11 cellular contexts compared by ENCODE assay signal in genomic region chr18:48782381-48782841, GRCh38.
A peak's percentile ranks its signal among the peaks of the same experiment; 100 is the strongest.
DNase-seq lines count a peak whose midpoint lies in the region; ATAC-seq and TF ChIP-seq lines count a peak whose summit lies in the region.
"Had no signal": no experiment of that assay in that cellular context is flagged by ENCODE, and none has a peak within 500 bp of the region (broad histone marks: within the 10 kb centered on the region; RNA-seq: fewer than 3 reads in every experiment).

No MANE protein-coding gene starts in this region.

- TF ChIP-seq POLR2A in testis (IDR thresholded peaks at IDR 0.05), result no peak

- no peak overlapping the region for H2AFZ ChIP-seq in KMS-11 (ENCODE audit: low read depth)

- no peaks in the 10 kb centered on the region for H3K9me3 ChIP-seq in esophagus (ENCODE audit: control insufficient read depth in 2 of 2, insufficient read depth in 1 of 2, low read depth in 1 of 2, low read length in 1 of 2)
- no peaks in the 10 kb centered on the region for H3K9me3 ChIP-seq in mucosa of rectum (ENCODE audit: control insufficient read depth in 2 of 2, low read length in 2 of 2)
- no peaks in the 10 kb centered on the region for H3K9me3 ChIP-seq in testis

- peaks cover 10% of the 10 kb centered on the region for H3K4me1 Mint-ChIP-seq in T-helper 2 cell treated with Interferon-gamma antibody and Interleukin-4, amounts not matched to agents 5 μg/mL and 100 μg/mL, for 36 hours (ENCODE audit: low read depth)

- H4K20me1 ChIP-seq in KMS-11 (ENCODE audit: insufficient read depth), result no peaks in the 10 kb centered on the region

- H3K27ac ChIP-seq in KMS-11 (no peak overlapping the region), esophagus (ENCODE audit: low read depth in 2 of 2, low read length in 1 of 2) (peak overlapping the region; percentile 53 to 73), mucosa of rectum (ENCODE audit: low read depth in 2 of 2, low read length in 2 of 2) (peak overlapping the region; percentile 34 to 58), testis (peak overlapping the region; percentile 73 to 80)

- H3K36me3 ChIP-seq in KMS-11 (ENCODE audit: insufficient read depth) (no peaks in the 10 kb centered on the region), esophagus (ENCODE audit: control insufficient read depth in 2 of 2, insufficient read depth in 2 of 2, low read length in 1 of 2) (peaks cover 0 to 3% of the 10 kb centered on the region in 2 donors), mucosa of rectum (ENCODE audit: control insufficient read depth in 2 of 2, insufficient read depth in 2 of 2, low read length in 2 of 2) (peaks cover 0 to 2% of the 10 kb centered on the region in 2 donors), testis (ENCODE audit: low read depth, missing control alignments) (no peaks in the 10 kb centered on the region)

- 52 to 58% methylated on average over 10 of the region's 10 CpGs for WGBS in esophagus, 2 donors
- 40% methylated on average over 10 of the region's 10 CpGs; no CpG with 5 or more reads in 1 of the 2 donors for WGBS in testis, 2 donors

- no peaks in the 10 kb centered on the region for H3K36me3 Mint-ChIP-seq in T-helper 2 cell treated with Interferon-gamma antibody and Interleukin-4, amounts not matched to agents 5 μg/mL and 100 μg/mL, for 36 hours (ENCODE audit: low read depth)

- ATAC-seq in GM18502 (IDR thresholded peaks at IDR 0.05; ENCODE audit: poor library complexity, unreplicated experiment) (no peak), GM21526 (IDR thresholded peaks at IDR 0.05; ENCODE audit: low FRiP score, unreplicated experiment) (no peak)

- no peak overlapping the region for H3K27ac Mint-ChIP-seq in T-helper 2 cell treated with Interferon-gamma antibody and Interleukin-4, amounts not matched to agents 5 μg/mL and 100 μg/mL, for 36 hours

- TF ChIP-seq CTCF in KMS-11 (conservative IDR thresholded peaks at IDR 0.05; ENCODE audit: low read depth, low read length) (no peak), testis (IDR thresholded peaks at IDR 0.05) (no peak), foreskin fibroblast (IDR thresholded peaks at IDR 0.05; ENCODE audit: low read depth, low read length) (no peak)

- no peak overlapping the region for H3K4me3 ChIP-seq in KMS-11 (IDR thresholded peaks at IDR 0.05; ENCODE audit: insufficient read depth, low read depth, low read length)
- H3K4me3 ChIP-seq in esophagus (ENCODE audit: low read depth in 1 of 2, low read length in 2 of 2), result no peak overlapping the region
- H3K4me3 ChIP-seq in mucosa of rectum (ENCODE audit: low read length in 2 of 2), result no peak overlapping the region
- H3K4me3 ChIP-seq in testis, result no peak overlapping the region
- H3K4me3 ChIP-seq in foreskin fibroblast (ENCODE audit: low read depth in 1 of 2, low read length in 2 of 2), result no peak overlapping the region

- H3K9me3 Mint-ChIP-seq in T-helper 2 cell treated with Interferon-gamma antibody and Interleukin-4, amounts not matched to agents 5 μg/mL and 100 μg/mL, for 36 hours, result no peaks in the 10 kb centered on the region
- H3K9me3 Mint-ChIP-seq: neural crest cell had no signal

- no peaks in the 10 kb centered on the region for H3K79me2 ChIP-seq in KMS-11 (ENCODE audit: insufficient read depth, low read depth)

- peak overlapping the region; percentile 25; the same call in 1 of the 2 replicates for H3K4me2 ChIP-seq in KMS-11

- intact Hi-C loops in testis (cut with DNase I; ENCODE audit: low total_unique reads), result no loop called here

- peaks cover 69% of the 10 kb centered on the region for H3K4me1 ChIP-seq in KMS-11 (ENCODE audit: low read depth, poor library complexity, severe bottlenecking)
- H3K4me1 ChIP-seq in esophagus (ENCODE audit: control insufficient read depth in 2 of 2, insufficient read depth in 2 of 2, low read length in 1 of 2), result peaks cover 2 to 12% of the 10 kb centered on the region in 2 donors
- peaks cover 36 to 44% of the 10 kb centered on the region in 2 donors for H3K4me1 ChIP-seq in mucosa of rectum (ENCODE audit: control insufficient read depth in 2 of 2, insufficient read depth in 2 of 2, low read length in 2 of 2)
- H3K4me1 ChIP-seq in testis, result peaks cover 51% of the 10 kb centered on the region

- DNase-seq in testis, result no peak
- DNase-seq in T-helper 2 cell treated with Interferon-gamma antibody and Interleukin-4, amounts not matched to agents 5 μg/mL and 100 μg/mL, for 36 hours (ENCODE audit: low spot score), result no peak
- DNase-seq in foreskin fibroblast, result no peak
- DNase-seq: Calu3, NCI-H69 had no signal

- H3K27me3 ChIP-seq in KMS-11 (ENCODE audit: insufficient read depth, low read depth) (no peaks in the 10 kb centered on the region), esophagus (ENCODE audit: control insufficient read depth in 1 of 2, insufficient read depth in 2 of 2, low read length in 2 of 2) (no peaks in the 10 kb centered on the region), mucosa of rectum (ENCODE audit: control insufficient read depth in 2 of 2, insufficient read depth in 2 of 2, low read length in 2 of 2) (no peaks in the 10 kb centered on the region), testis (no peaks in the 10 kb centered on the region)

- H3K9ac ChIP-seq in KMS-11 (no peak overlapping the region), mucosa of rectum (ENCODE audit: low read depth in 1 of 2, low read length in 2 of 2) (no peak overlapping the region)

- H3K4me3 Mint-ChIP-seq in T-helper 2 cell treated with Interferon-gamma antibody and Interleukin-4, amounts not matched to agents 5 μg/mL and 100 μg/mL, for 36 hours, result no peak overlapping the region

- no peaks in the 10 kb centered on the region for H3K27me3 Mint-ChIP-seq in T-helper 2 cell treated with Interferon-gamma antibody and Interleukin-4, amounts not matched to agents 5 μg/mL and 100 μg/mL, for 36 hours (ENCODE audit: low read depth)
